Comparison of ENCODE assay signal across 13 cellular contexts in the genomic region with DNA sequence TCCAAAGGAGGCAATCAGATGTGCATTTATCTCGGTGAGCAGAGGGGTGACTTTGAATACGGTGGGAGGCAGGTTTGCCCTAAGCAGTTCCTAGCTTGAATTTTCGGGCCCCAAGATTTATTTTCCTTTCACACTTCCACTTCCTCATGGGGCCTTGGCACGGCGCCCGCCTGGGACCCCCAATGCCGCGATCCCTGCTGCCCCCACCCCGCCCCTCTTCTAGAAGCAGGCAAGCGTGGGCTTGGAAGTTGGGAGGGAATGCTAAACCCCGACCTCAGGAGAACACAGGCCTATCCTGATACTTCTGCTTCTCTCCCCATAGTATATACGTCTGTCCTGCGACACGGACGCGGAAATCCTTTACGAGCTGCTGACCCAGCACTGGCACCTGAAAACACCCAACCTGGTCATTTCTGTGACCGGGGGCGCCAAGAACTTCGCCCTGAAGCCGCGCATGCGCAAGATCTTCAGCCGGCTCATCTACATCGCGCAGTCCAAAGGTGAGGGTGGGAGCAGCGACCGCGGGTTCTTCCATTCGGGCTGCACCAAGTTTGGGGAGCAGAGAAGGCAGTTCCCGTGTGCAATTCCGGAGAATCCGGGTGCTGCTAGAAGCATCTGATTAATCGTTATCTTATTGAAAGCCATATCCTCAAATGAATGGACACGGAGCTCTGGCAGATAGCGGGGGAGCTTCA. TPM values are rescaled to one million over a fixed set of nuclear protein-coding genes. Genes with fewer than 3 reads are reported as not detected.
DNase-seq lines count a peak whose midpoint lies in the region; ATAC-seq and TF ChIP-seq lines count a peak whose summit lies in the region.
"Had no signal": no experiment of that assay in that cellular context is flagged by ENCODE, and none has a peak within 500 bp of the region (broad histone marks: within the 10 kb centered on the region; RNA-seq: fewer than 3 reads in every experiment).

No MANE protein-coding gene starts in this region.

- H3K4me1 ChIP-seq in right cardiac atrium (ENCODE audit: control insufficient read depth, insufficient read depth, low read length) = no peaks in the 10 kb centered on the region
- H3K4me1 ChIP-seq in right atrium auricular region = peaks cover 0 to 4% of the 10 kb centered on the region in 2 donors
- no peaks in the 10 kb centered on the region for H3K4me1 ChIP-seq in thoracic aorta (ENCODE audit: control insufficient read depth in 1 of 2, low read depth in 2 of 2)
- peaks cover 0 to 8% (median 0%) of the 10 kb centered on the region in 3 donors for H3K4me1 ChIP-seq in gastroesophageal sphincter
- H3K4me1 ChIP-seq: BLaER1 treated with 17β-estradiol and CSF1 and Interleukin-3, amounts not matched to agents 10 nM and 100 nM had no signal

- TF ChIP-seq CTCF in right atrium auricular region (IDR thresholded peaks at IDR 0.05) (no peak), choroid plexus epithelial cell (conservative IDR thresholded peaks at IDR 0.05; ENCODE audit: low read depth, low read length) (no peak), mesothelial cell of epicardium (IDR thresholded peaks at IDR 0.05; ENCODE audit: unreplicated experiment) (no peak), thoracic aorta (IDR thresholded peaks at IDR 0.05) (no peak), gastroesophageal sphincter (IDR thresholded peaks at IDR 0.05) (no peak)

- H3K9me3 ChIP-seq in right cardiac atrium (ENCODE audit: control insufficient read depth, low read length) (no peaks in the 10 kb centered on the region), right atrium auricular region (no peaks in the 10 kb centered on the region), thoracic aorta (no peaks in the 10 kb centered on the region), gastroesophageal sphincter (peaks cover 0 to 5% (median 0%) of the 10 kb centered on the region in 3 donors)

- no peaks in the 10 kb centered on the region for H3K4me1 Mint-ChIP-seq in mesothelial cell of epicardium

- H3K4me3 ChIP-seq in right cardiac atrium (ENCODE audit: low read length) = peak overlapping the region; percentile 34
- peak overlapping the region in 1 of 2 donors; percentile 5 for H3K4me3 ChIP-seq in right atrium auricular region
- H3K4me3 ChIP-seq in choroid plexus epithelial cell (ENCODE audit: low read depth, low read length) = peak overlapping the region; percentile 9
- peak overlapping the region; percentile 33 for H3K4me3 ChIP-seq in thoracic aorta
- H3K4me3 ChIP-seq in gastroesophageal sphincter = peak overlapping the region in 1 of 2 donors; percentile 28
- H3K4me3 ChIP-seq: BLaER1 treated with 17β-estradiol and CSF1 and Interleukin-3, amounts not matched to agents 10 nM and 100 nM had no signal

- H3K27me3 ChIP-seq in right cardiac atrium (ENCODE audit: control insufficient read depth, insufficient read depth) (peaks cover 3% of the 10 kb centered on the region), right atrium auricular region (no peaks in the 10 kb centered on the region), thoracic aorta (replicated peaks; ENCODE audit: insufficient read depth) (no peaks in the 10 kb centered on the region), gastroesophageal sphincter (peaks cover 56% of the 10 kb centered on the region)
- H3K27me3 ChIP-seq: BLaER1 treated with 17β-estradiol and CSF1 and Interleukin-3, amounts not matched to agents 10 nM and 100 nM had no signal

- H3K27ac ChIP-seq in right cardiac atrium (ENCODE audit: low read length) = no peak overlapping the region
- H3K27ac ChIP-seq in right atrium auricular region = no peak overlapping the region
- no peak overlapping the region for H3K27ac ChIP-seq in thoracic aorta
- H3K27ac ChIP-seq in gastroesophageal sphincter = no peak overlapping the region
- H3K27ac ChIP-seq: BLaER1 treated with 17β-estradiol and CSF1 and Interleukin-3, amounts not matched to agents 10 nM and 100 nM; KMS-11 had no signal

- peaks cover 3% of the 10 kb centered on the region for H3K9me3 Mint-ChIP-seq in mesothelial cell of epicardium

- DNase-seq in right cardiac atrium (no peak), right atrium auricular region (ENCODE audit: low spot score) (no peak), choroid plexus epithelial cell (ENCODE audit: low read depth) (no peak), mesothelial cell of epicardium (ENCODE audit: low spot score in 2 of 2, unreplicated experiment in 2 of 2) (no peak), thoracic aorta (ENCODE audit: low spot score) (no peak)
- DNase-seq: stimulated activated naive CD4-positive, alpha-beta T cell; T-helper 9 cell had no signal

- WGBS in right cardiac atrium = 15% methylated on average over 36 of the region's 36 CpGs
- 26 to 44% methylated on average over 4 to 10 of the region's 36 CpGs for WGBS in gastroesophageal sphincter (ENCODE audit: low coverage in 1 of 2), 2 donors

- TF ChIP-seq EP300 in gastroesophageal sphincter (IDR thresholded peaks at IDR 0.05) = no peak

- H3K27me3 Mint-ChIP-seq in mesothelial cell of epicardium (ENCODE audit: low read depth) = peaks cover 67% of the 10 kb centered on the region

- intact Hi-C loops in right cardiac atrium (cut with DNase I) = no loop called here

- no peak for TF ChIP-seq POLR2A in gastroesophageal sphincter (IDR thresholded peaks at IDR 0.05)

- no peaks in the 10 kb centered on the region for H3K36me3 Mint-ChIP-seq in mesothelial cell of epicardium

- ATAC-seq in right cardiac atrium (no peak), thoracic aorta (ENCODE audit: insufficient number of reproducible peaks, low FRiP score, low read depth) (no peak), gastroesophageal sphincter (no peak), esophagus mucosa (no peak), GM19463 (IDR thresholded peaks at IDR 0.05; ENCODE audit: unreplicated experiment) (no peak)

- H3K4me3 Mint-ChIP-seq in mesothelial cell of epicardium = peak overlapping the region; percentile 47
- H3K4me3 Mint-ChIP-seq: dendritic cell treated with granulocyte-macrophage colony-stimulating factor and Interleukin-4, amounts not matched to agents 40 ng/mL and 50 ng/mL, for 4 days had no signal

- H3K36me3 ChIP-seq in right atrium auricular region = no peaks in the 10 kb centered on the region
- H3K36me3 ChIP-seq in thoracic aorta = no peaks in the 10 kb centered on the region
- H3K36me3 ChIP-seq in gastroesophageal sphincter = no peaks in the 10 kb centered on the region
- H3K36me3 ChIP-seq: BLaER1 treated with 17β-estradiol and CSF1 and Interleukin-3, amounts not matched to agents 10 nM and 100 nM had no signal

- no peak overlapping the region for H3K27ac Mint-ChIP-seq in mesothelial cell of epicardium
- H3K27ac Mint-ChIP-seq: dendritic cell treated with granulocyte-macrophage colony-stimulating factor and Interleukin-4, amounts not matched to agents 40 ng/mL and 50 ng/mL, for 4 days had no signal

RNA-seq across cellular contexts. Expression of gene TRPM8, which starts 21.6 kb away (rescaled TPM):
- not detected for total RNA-seq in right cardiac atrium
- polyA plus RNA-seq in right cardiac atrium = not detected
- total RNA-seq in right atrium auricular region = not detected
- total RNA-seq in mesothelial cell of epicardium = not detected in 3 replicates
- not detected for total RNA-seq in thoracic aorta
- total RNA-seq in gastroesophageal sphincter = not detected
- not detected for total RNA-seq in esophagus mucosa
